ENCODE assay signal across 7 cellular contexts in the genomic region with DNA sequence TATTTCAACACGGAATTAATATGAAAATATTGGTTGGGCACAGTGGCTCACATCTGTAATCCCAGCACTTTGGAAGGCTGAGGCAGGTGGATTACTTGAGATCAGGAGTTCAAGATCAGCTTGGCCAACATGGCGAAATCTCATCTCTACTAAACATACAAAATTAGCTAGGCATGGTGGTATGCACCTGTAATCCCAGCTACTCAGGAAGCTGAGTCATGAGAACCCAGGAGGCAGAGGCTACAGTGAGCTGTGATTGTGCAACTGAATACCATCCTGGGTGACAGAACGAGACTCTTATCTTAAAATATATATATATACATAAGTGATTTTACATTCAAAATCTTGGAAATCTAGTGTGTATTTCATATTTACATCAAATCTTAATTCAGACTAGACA. TPM values are rescaled to one million over a fixed set of nuclear protein-coding genes. Genes with fewer than 3 reads are reported as not detected.
DNase-seq lines count a peak whose midpoint lies in the region; TF ChIP-seq lines count a peak whose summit lies in the region.
"Not testable (repeated sequence)": the region's sequence is repeated elsewhere in the genome, so short reads cannot be mapped to it uniquely, and the experiment has no call there.

No MANE protein-coding gene starts in this region.

- not testable (repeated sequence) for TF ChIP-seq CTCF in HFFc6 (IDR thresholded peaks at IDR 0.05); epithelial cell of esophagus (IDR thresholded peaks at IDR 0.05; ENCODE audit: insufficient read depth, low read depth, low read length, missing control alignments); foreskin fibroblast (IDR thresholded peaks at IDR 0.05; ENCODE audit: low read depth, low read length)

- H3K27ac Mint-ChIP-seq in HFFc6: not testable (repeated sequence)

- H3K9me3 Mint-ChIP-seq in HFFc6: not testable (repeated sequence)

- H3K36me3 Mint-ChIP-seq in HFFc6 (ENCODE audit: low read depth): peaks cover 16% of the 10 kb centered on the region

- peak; percentile 6 for DNase-seq in DMS53 (lab: John Stamatoyannopoulos, UW)
- DNase-seq in HFFc6: peak; percentile 37
- peak; percentile 89 for DNase-seq in NCI-H226
- DNase-seq in amniotic epithelial cell (ENCODE audit: low read depth): peak; percentile 84
- DNase-seq in epithelial cell of esophagus (ENCODE audit: low read depth): peak; percentile 89
- peak; percentile 55 to 74 for DNase-seq in foreskin fibroblast
- peak; percentile 25 for DNase-seq in myocyte (ENCODE audit: low read depth)

- not testable (repeated sequence) for H3K4me3 ChIP-seq in epithelial cell of esophagus (ENCODE audit: low read length); foreskin fibroblast (ENCODE audit: low read depth in 1 of 2, low read length in 2 of 2)

- H3K4me3 Mint-ChIP-seq in HFFc6: not testable (repeated sequence)

- not testable (repeated sequence) for H3K27me3 Mint-ChIP-seq in HFFc6 (ENCODE audit: insufficient read depth)

- H3K4me1 Mint-ChIP-seq in HFFc6 (ENCODE audit: low read depth): peaks cover 67% of the 10 kb centered on the region

RNA-seq across cellular contexts. Expression of a gene that starts 58.9 kb away (rescaled TPM):
- total RNA-seq in HFFc6 (2021; fragmentation: NEBNext Ultra II Directional; extraction: Animal tissue kit (Norgen Biotek cat#: 25700)): 100 to 1,000 TPM in 1 of 6 experiments, 10 to 100 TPM in 5; 83.7 to 102 (median 94.1) TPM
- 265 and 306 TPM in 2 replicates for total RNA-seq in myocyte
- polyA plus RNA-seq in myocyte (2012): 47.2 TPM

Comparison
In these comparisons a context has a peak if more than half of its experiments do, and no peak if none do; other contexts are left out.
1. DNase-seq: peak in every context shown above with its lines; median percentile 89 in NCI-H226; 89 in epithelial cell of esophagus; 84 in amniotic epithelial cell; 64 in foreskin fibroblast; 37 in HFFc6; 25 in myocyte; 6 in DMS53.